24 cellular contexts compared by ENCODE assay signal in genomic region chr3:24523988-24524727, GRCh38. TPM values are rescaled to one million over a fixed set of nuclear protein-coding genes. Genes with fewer than 3 reads are reported as not detected.
DNase-seq lines count a peak whose midpoint lies in the region; ATAC-seq and TF ChIP-seq lines count a peak whose summit lies in the region.
"Had no signal": no experiment of that assay in that cellular context is flagged by ENCODE, and none has a peak within 500 bp of the region (broad histone marks: within the 10 kb centered on the region; RNA-seq: fewer than 3 reads in every experiment).

No MANE protein-coding gene starts in this region.

- no peak for TF ChIP-seq CTCF in smooth muscle cell (IDR thresholded peaks at IDR 0.05; ENCODE audit: borderline replicate concordance, insufficient read depth, poor library complexity, severe bottlenecking)

- peaks cover 15% of the 10 kb centered on the region for H3F3A ChIP-seq in smooth muscle cell (ENCODE audit: low read depth)

- no peaks in the 10 kb centered on the region for H3K79me2 ChIP-seq in smooth muscle cell (ENCODE audit: low read depth)

- no peak overlapping the region for H3K9ac ChIP-seq in smooth muscle cell (ENCODE audit: low read depth)

- peaks cover 6 to 7% of the 10 kb centered on the region in 2 donors for H3K9me3 Mint-ChIP-seq in effector memory CD8-positive, alpha-beta T cell
- H3K9me3 Mint-ChIP-seq: activated naive CD4-positive, alpha-beta T cell treated with anti-CD3 and anti-CD28 coated beads for 36 hours; CD8-positive, alpha-beta T cell had no signal

- H3K36me3 ChIP-seq in smooth muscle cell (ENCODE audit: low read depth), result no peaks in the 10 kb centered on the region
- H3K36me3 ChIP-seq in effector memory CD4-positive, alpha-beta T cell (ENCODE audit: control insufficient read depth, insufficient read depth, low read length), result no peaks in the 10 kb centered on the region
- H3K36me3 ChIP-seq: transverse colon had no signal

- H3K4me2 ChIP-seq in smooth muscle cell, result peak overlapping the region; percentile 32

- H3K4me3 ChIP-seq in smooth muscle cell, result no peak overlapping the region
- H3K4me3 ChIP-seq in effector memory CD4-positive, alpha-beta T cell (ENCODE audit: insufficient read depth, low read depth, low read length, poor library complexity, severe bottlenecking), result no peak overlapping the region
- H3K4me3 ChIP-seq: lung, transverse colon had no signal

- DNase-seq in HT-29 (ENCODE audit: low spot score), result peak; percentile 59
- DNase-seq in SW480 (ENCODE audit: low spot score), result peak; percentile 15
- DNase-seq in iris pigment epithelial cell (ENCODE audit: low read depth), result peak; percentile 36
- no peak for DNase-seq in smooth muscle cell (lab: John Stamatoyannopoulos, UW; ENCODE audit: unreplicated experiment)
- DNase-seq in effector memory CD8-positive, alpha-beta T cell, result no peak
- no peak for DNase-seq in effector memory CD4-positive, alpha-beta T cell
- DNase-seq: activated CD4-positive, alpha-beta T cell treated with anti-CD3 and anti-CD28 coated beads for 48 hours; activated naive CD4-positive, alpha-beta T cell treated with anti-CD3 and anti-CD28 coated beads for 36 hours; activated T-cell treated with anti-CD3 and anti-CD28 coated beads, Interleukin-2, amount 50 U/mL, for 48 hours; amniotic stem cell; CD8-positive, alpha-beta T cell; dermis blood vessel endothelial cell; DMS53; foreskin melanocyte; hypothalamus; NCI-H1436 treated with DMSO at 0.1 percent for 48 hours; NCI-H524 treated with DMSO at 0.1 percent for 48 hours; SIG-M5; stimulated activated CD4-positive, alpha-beta T cell treated with anti-CD3 and anti-CD28 coated beads, Interleukin-12 subunit alpha, Interleukin-12 subunit beta, amount 100 ng/mL, for 4 hours; T-helper 1 cell; transverse colon had no signal

- no peaks in the 10 kb centered on the region for H4K20me1 ChIP-seq in smooth muscle cell (ENCODE audit: low read depth)

- ATAC-seq in GM19395 (IDR thresholded peaks at IDR 0.05; ENCODE audit: unreplicated experiment) (no peak), GM18870 (IDR thresholded peaks at IDR 0.05; ENCODE audit: unreplicated experiment) (no peak)
- no peak for ATAC-seq in effector memory CD8-positive, alpha-beta T cell (replicated peaks)
- ATAC-seq: CD8-positive, alpha-beta T cell had no signal

- peaks cover 0 to 2% of the 10 kb centered on the region in 2 donors for H3K4me1 Mint-ChIP-seq in effector memory CD8-positive, alpha-beta T cell (ENCODE audit: low read depth in 2 of 2)

- H3K36me3 Mint-ChIP-seq in effector memory CD8-positive, alpha-beta T cell (ENCODE audit: insufficient read depth), result no peaks in the 10 kb centered on the region
- H3K36me3 Mint-ChIP-seq: CD8-positive, alpha-beta T cell had no signal

- H3K27ac ChIP-seq in smooth muscle cell (ENCODE audit: low read depth), result no peak overlapping the region
- no peak overlapping the region for H3K27ac ChIP-seq in effector memory CD4-positive, alpha-beta T cell (ENCODE audit: insufficient read depth, low read length, poor library complexity, severe bottlenecking)
- H3K27ac ChIP-seq: transverse colon had no signal

- 73% methylated on average over 3 of the region's 3 CpGs for WGBS in smooth muscle cell (ENCODE audit: low lambda C conversion rate)

- H3K27ac Mint-ChIP-seq in effector memory CD8-positive, alpha-beta T cell, result no peak overlapping the region
- H3K27ac Mint-ChIP-seq: activated naive CD4-positive, alpha-beta T cell treated with anti-CD3 and anti-CD28 coated beads for 36 hours; CD8-positive, alpha-beta T cell had no signal

- peaks cover 52% of the 10 kb centered on the region for H3K27me3 ChIP-seq in smooth muscle cell (ENCODE audit: low read depth)
- no peaks in the 10 kb centered on the region for H3K27me3 ChIP-seq in effector memory CD4-positive, alpha-beta T cell (replicated peaks; ENCODE audit: control insufficient read depth, insufficient read depth, low read length, poor library complexity, severe bottlenecking)

- H3K4me3 Mint-ChIP-seq in effector memory CD8-positive, alpha-beta T cell, result no peak overlapping the region
- H3K4me3 Mint-ChIP-seq: activated naive CD4-positive, alpha-beta T cell treated with anti-CD3 and anti-CD28 coated beads for 36 hours; CD8-positive, alpha-beta T cell had no signal

- H3K4me1 ChIP-seq in smooth muscle cell (ENCODE audit: low read depth), result peaks cover 4% of the 10 kb centered on the region
- H3K4me1 ChIP-seq in effector memory CD4-positive, alpha-beta T cell (ENCODE audit: control insufficient read depth, insufficient read depth, low read length, poor library complexity, severe bottlenecking), result no peaks in the 10 kb centered on the region

- H3K27me3 Mint-ChIP-seq in effector memory CD8-positive, alpha-beta T cell, result peaks cover 17 to 25% of the 10 kb centered on the region in 2 donors

- no peak overlapping the region for H2AFZ ChIP-seq in smooth muscle cell (ENCODE audit: low read depth)

- no peaks in the 10 kb centered on the region for H3K9me3 ChIP-seq in smooth muscle cell (replicated peaks; ENCODE audit: low read depth)
- H3K9me3 ChIP-seq in effector memory CD4-positive, alpha-beta T cell (ENCODE audit: control insufficient read depth, low read length), result no peaks in the 10 kb centered on the region
- H3K9me3 ChIP-seq: transverse colon had no signal

RNA-seq across cellular contexts. Expression of gene THRB, which starts 29.5 kb away (rescaled TPM):
- total RNA-seq in HT-29 (2014; rRNA removed; shearing (Covaris generic)), result 0.81 and 0.94 TPM in 2 replicates
- total RNA-seq in smooth muscle cell, result 14.3 and 43.8 TPM in 2 replicates
- 5.6 and 11.2 TPM in 2 replicates for polyA plus RNA-seq in smooth muscle cell
- total RNA-seq: activated naive CD4-positive, alpha-beta T cell treated with anti-CD3 and anti-CD28 coated beads for 36 hours; CD8-positive, alpha-beta T cell had no signal

Comparison
In these comparisons a context has a peak if more than half of its experiments do, and no peak if none do; other contexts are left out.
1. DNase-seq: peak in HT-29 (single experiment), SW480 (single experiment) and iris pigment epithelial cell (single experiment); none in smooth muscle cell (single experiment), effector memory CD8-positive, alpha-beta T cell (0 of 3) and effector memory CD4-positive, alpha-beta T cell (0 of 3).